ENCODE assay signal across 22 cellular contexts in genomic region chr12:20446836-20447235, GRCh38.
"Had no signal": no experiment of that assay in that cellular context is flagged by ENCODE, and none has a peak within 500 bp of the region (broad histone marks: within the 10 kb centered on the region; RNA-seq: fewer than 3 reads in every experiment).

No MANE protein-coding gene starts in this region.

- H3K27me3 ChIP-seq: cardiac muscle cell, esophagus muscularis mucosa, gastrocnemius medialis, ovary, spleen, testis, transverse colon had no signal

- H3K27ac ChIP-seq: cardiac muscle cell, epithelial cell of prostate, ovary, spleen, testis had no signal

- H3K4me1 ChIP-seq: spleen, testis had no signal

- H3K27me3 Mint-ChIP-seq: stimulated activated memory B cell treated with anti-CD40 and anti-IgM and Interleukin-4, amounts not matched to agents 10 μg/mL and 1 μg/mL and 100 μg/mL, for 72 hours; stimulated activated naive CD8-positive, alpha-beta T cell treated with anti-CD3 and anti-CD28 coated beads, Interleukin-15, amount 100 ng/mL, for 72 hours had no signal

- H3K4me3 ChIP-seq: cardiac muscle cell, esophagus muscularis mucosa, gastrocnemius medialis, mucosa of descending colon, ovary, spleen, testis, transverse colon had no signal

- H3K4me3 Mint-ChIP-seq: naive thymus-derived CD8-positive, alpha-beta T cell; neural crest cell; stimulated activated memory B cell treated with anti-CD40 and anti-IgM and Interleukin-4, amounts not matched to agents 10 μg/mL and 1 μg/mL and 100 μg/mL, for 72 hours; stimulated activated naive CD8-positive, alpha-beta T cell treated with anti-CD3 and anti-CD28 coated beads, Interleukin-15, amount 100 ng/mL, for 72 hours had no signal

- H3K9me3 Mint-ChIP-seq: neural crest cell; stimulated activated naive CD8-positive, alpha-beta T cell treated with anti-CD3 and anti-CD28 coated beads, Interleukin-15, amount 100 ng/mL, for 72 hours had no signal

- H3K27ac Mint-ChIP-seq: naive thymus-derived CD8-positive, alpha-beta T cell; stimulated activated memory B cell treated with anti-CD40 and anti-IgM and Interleukin-4, amounts not matched to agents 10 μg/mL and 1 μg/mL and 100 μg/mL, for 72 hours; stimulated activated naive CD8-positive, alpha-beta T cell treated with anti-CD3 and anti-CD28 coated beads, Interleukin-15, amount 100 ng/mL, for 72 hours had no signal

- H3K36me3 Mint-ChIP-seq: naive thymus-derived CD8-positive, alpha-beta T cell; stimulated activated memory B cell treated with anti-CD40 and anti-IgM and Interleukin-4, amounts not matched to agents 10 μg/mL and 1 μg/mL and 100 μg/mL, for 72 hours had no signal

- H3K36me3 ChIP-seq: cardiac muscle cell, esophagus muscularis mucosa, gastrocnemius medialis, ovary, spleen, transverse colon had no signal

- H3K4me1 Mint-ChIP-seq: naive thymus-derived CD8-positive, alpha-beta T cell; neural crest cell; stimulated activated memory B cell treated with anti-CD40 and anti-IgM and Interleukin-4, amounts not matched to agents 10 μg/mL and 1 μg/mL and 100 μg/mL, for 72 hours; stimulated activated naive CD8-positive, alpha-beta T cell treated with anti-CD3 and anti-CD28 coated beads, Interleukin-15, amount 100 ng/mL, for 72 hours had no signal

- H3K9me3 ChIP-seq: esophagus muscularis mucosa, gastrocnemius medialis, mucosa of descending colon, ovary, spleen, testis, transverse colon had no signal

- ATAC-seq: gastrocnemius medialis; left colon; mucosa of descending colon; naive thymus-derived CD8-positive, alpha-beta T cell; sciatic nerve; stimulated activated memory B cell treated with anti-CD40 and anti-IgM and Interleukin-4, amounts not matched to agents 10 μg/mL and 1 μg/mL and 100 μg/mL, for 72 hours; stimulated activated naive CD8-positive, alpha-beta T cell treated with anti-CD3 and anti-CD28 coated beads, Interleukin-15, amount 100 ng/mL, for 72 hours had no signal

- DNase-seq: effector memory CD4-positive, alpha-beta T cell; gastrocnemius medialis; kidney; left colon; mammary epithelial cell; mucosa of descending colon; naive thymus-derived CD8-positive, alpha-beta T cell; nucleus accumbens; ovary; spleen; stimulated activated CD4-positive, alpha-beta T cell treated with anti-CD3 and anti-CD28 coated beads, Interleukin-15, amount 100 ng/mL, for 24 hours; stimulated activated CD4-positive, alpha-beta T cell treated with anti-CD3 and anti-CD28 coated beads, Interleukin-1b, Interleukin-23, amount 100 ng/mL, for 48 hours; stimulated activated CD4-positive, alpha-beta T cell treated with anti-CD3 and anti-CD28 coated beads, Interleukin-4, amount 100 ng/mL, for 24 hours; stimulated activated naive CD8-positive, alpha-beta T cell treated with anti-CD3 and anti-CD28 coated beads, Interleukin-15, amount 100 ng/mL, for 72 hours; testis; transverse colon had no signal
